Comparison of ENCODE assay signal across 8 cellular contexts in genomic region chr7:43260980-43261878, GRCh38.
DNase-seq lines count a peak whose midpoint lies in the region; ATAC-seq and TF ChIP-seq lines count a peak whose summit lies in the region.

No MANE protein-coding gene starts in this region.

- peak; percentile 79 for TF ChIP-seq CTCF in AG04449 (IDR thresholded peaks at IDR 0.05; ENCODE audit: insufficient read depth, low read length, missing control alignments)

- POLR2A ChIA-PET in AG04449 (lab: Yijun Ruan, JAX), result interaction anchor here (0.9 kb wide), 1 partner anchor 329 kb away, joined by 3 read pairs; the partner anchor contains the start of genes MRPL32 and PSMA2
- POLR2A ChIA-PET in activated CD4-positive, alpha-beta memory T cell treated with anti-CD3 and anti-CD28 coated beads for 36 hours (lab: Charles Lee), result no interaction called here

- no peaks in the 10 kb centered on the region for H3K36me3 Mint-ChIP-seq in activated CD4-positive, alpha-beta memory T cell treated with anti-CD3 and anti-CD28 coated beads for 36 hours
- H3K36me3 Mint-ChIP-seq in memory B cell, result no peaks in the 10 kb centered on the region

- peak; percentile 85 for ATAC-seq in GM18511 (IDR thresholded peaks at IDR 0.05; ENCODE audit: unreplicated experiment)
- peak; percentile 76 for ATAC-seq in HG03442 (IDR thresholded peaks at IDR 0.05; ENCODE audit: unreplicated experiment)
- peak; percentile 53 for ATAC-seq in memory B cell (ENCODE audit: low read depth)

- H3K4me1 Mint-ChIP-seq in activated CD4-positive, alpha-beta memory T cell treated with anti-CD3 and anti-CD28 coated beads for 36 hours (ENCODE audit: low read depth), result no peaks in the 10 kb centered on the region
- H3K4me1 Mint-ChIP-seq in memory B cell, result no peaks in the 10 kb centered on the region

- peak; percentile 53 for DNase-seq in AG04449 (ENCODE audit: low read depth, low spot score)
- DNase-seq in NCI-H774 (lab: John Stamatoyannopoulos, UW), result peak; percentile 73
- DNase-seq in activated CD4-positive, alpha-beta memory T cell treated with anti-CD3 and anti-CD28 coated beads for 36 hours, result peak; percentile 76
- DNase-seq in effector CD8-positive, alpha-beta T cell (lab: John Stamatoyannopoulos, UW), result peak; percentile 26
- peak; percentile 37 to 43 for DNase-seq in memory B cell (ENCODE audit: low spot score in 2 of 2)
- peak; percentile 24 to 30 for DNase-seq in stimulated activated CD8-positive, alpha-beta memory T cell treated with anti-CD3 and anti-CD28 coated beads, Interleukin-15, amount 100 ng/mL, for 48 hours (ENCODE audit: low read depth in 2 of 2)

- intact Hi-C loops in activated CD4-positive, alpha-beta memory T cell treated with anti-CD3 and anti-CD28 coated beads for 36 hours (cut with micrococcal nuclease), result loop anchor here (1.0 to 5.0 kb wide), 2 partner anchors 320 to 1319 kb away; no protein-coding TSS in a partner anchor

- CTCF ChIA-PET in AG04449 (lab: Yijun Ruan, JAX), result interaction anchor here (0.6 to 7.0 kb wide), 48 partner anchors 9 to 1321 kb away, joined by 3 to 162 read pairs (median 4); partner anchors contain the start of genes C7orf25, MRPL32 and PSMA2
- CTCF ChIA-PET in activated CD4-positive, alpha-beta memory T cell treated with anti-CD3 and anti-CD28 coated beads for 36 hours (lab: Charles Lee), result interaction anchor here (0.5 to 3.7 kb wide), 28 partner anchors 8 to 1321 kb away, joined by 3 to 25 read pairs (median 3); partner anchors contain the start of gene PSMA2

- H3K9me3 Mint-ChIP-seq in activated CD4-positive, alpha-beta memory T cell treated with anti-CD3 and anti-CD28 coated beads for 36 hours, result no peaks in the 10 kb centered on the region
- no peaks in the 10 kb centered on the region for H3K9me3 Mint-ChIP-seq in memory B cell

- peaks cover 11% of the 10 kb centered on the region for H3K27me3 Mint-ChIP-seq in activated CD4-positive, alpha-beta memory T cell treated with anti-CD3 and anti-CD28 coated beads for 36 hours
- H3K27me3 Mint-ChIP-seq in memory B cell, result peaks cover 5% of the 10 kb centered on the region

- H3K4me3 ChIP-seq in AG04449 (ENCODE audit: low read depth, low read length), result no peak overlapping the region

- H3K27ac Mint-ChIP-seq in activated CD4-positive, alpha-beta memory T cell treated with anti-CD3 and anti-CD28 coated beads for 36 hours, result no peak overlapping the region
- H3K27ac Mint-ChIP-seq in memory B cell, result no peak overlapping the region

- no peak overlapping the region for H3K4me3 Mint-ChIP-seq in activated CD4-positive, alpha-beta memory T cell treated with anti-CD3 and anti-CD28 coated beads for 36 hours
- no peak overlapping the region for H3K4me3 Mint-ChIP-seq in memory B cell

Comparison
In these comparisons a context has a peak if more than half of its experiments do, and no peak if none do; other contexts are left out.
1. DNase-seq: peak in every context shown above with its lines; median percentile 76 in activated CD4-positive, alpha-beta memory T cell treated with anti-CD3 and anti-CD28 coated beads for 36 hours; 73 in NCI-H774; 53 in AG04449; 40 in memory B cell; 27 in stimulated activated CD8-positive, alpha-beta memory T cell treated with anti-CD3 and anti-CD28 coated beads, Interleukin-15, amount 100 ng/mL, for 48 hours; 26 in effector CD8-positive, alpha-beta T cell.